ENCODE assay signal across 1 cellular context in the genomic region with DNA sequence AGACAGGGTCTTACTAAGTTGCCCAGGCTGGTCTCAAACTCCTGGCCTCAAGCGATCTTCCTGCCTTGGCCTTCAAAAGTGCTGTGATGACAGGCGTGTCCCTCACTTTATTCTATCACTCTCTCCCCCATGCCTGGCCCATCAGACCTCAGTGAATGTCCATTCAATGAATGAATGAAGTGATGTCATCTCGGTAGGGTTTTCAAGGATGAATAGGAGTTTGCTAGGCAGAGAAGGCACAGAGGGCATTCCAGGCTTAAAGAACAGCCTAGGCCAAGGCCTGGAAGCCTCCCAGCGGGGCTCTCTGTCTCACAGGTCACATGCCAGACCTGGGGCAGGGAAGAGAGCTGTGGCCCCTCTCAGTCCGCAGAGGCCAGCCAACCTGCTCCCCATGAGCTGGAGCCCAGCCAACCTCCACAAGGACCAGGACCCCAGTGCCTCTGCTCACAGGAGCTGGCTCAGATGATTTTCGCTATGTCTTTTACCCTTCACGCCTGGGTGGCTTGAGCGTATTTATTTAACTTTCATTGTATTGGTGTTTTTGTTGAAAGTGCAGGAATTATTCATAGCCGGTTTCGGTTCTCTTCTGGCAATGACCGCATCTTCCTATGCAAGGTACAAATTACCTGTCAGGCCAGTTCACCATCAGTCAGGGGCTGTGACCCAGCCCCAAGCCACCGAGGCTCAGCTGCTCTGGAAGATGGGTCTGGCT.
TF ChIP-seq lines count a peak whose summit lies in the region.

No MANE protein-coding gene starts in this region.

TF ChIP-seq in HCT116, 20 proteins besides CTCF, POLR2A, EP300 and RAD21:
- TF ChIP-seq CEBPB (IDR thresholded peaks at IDR 0.05; ENCODE audit: low read depth) = no peak
- no peak for TF ChIP-seq JUND (IDR thresholded peaks at IDR 0.05)
- TF ChIP-seq EGR1 (IDR thresholded peaks at IDR 0.05; ENCODE audit: low read depth) = no peak
- TF ChIP-seq MAX (IDR thresholded peaks at IDR 0.05) = no peak
- 0 out of 2 replicates have a peak, but pooled peaks have one; percentile 15 for TF ChIP-seq POLR2AphosphoS5 (IDR thresholded peaks at IDR 0.05; ENCODE audit: low read depth, low read length)
- TF ChIP-seq EZH2phosphoT487 (IDR thresholded peaks at IDR 0.05; ENCODE audit: borderline replicate concordance) = no peak
- TF ChIP-seq, protein P1, sequence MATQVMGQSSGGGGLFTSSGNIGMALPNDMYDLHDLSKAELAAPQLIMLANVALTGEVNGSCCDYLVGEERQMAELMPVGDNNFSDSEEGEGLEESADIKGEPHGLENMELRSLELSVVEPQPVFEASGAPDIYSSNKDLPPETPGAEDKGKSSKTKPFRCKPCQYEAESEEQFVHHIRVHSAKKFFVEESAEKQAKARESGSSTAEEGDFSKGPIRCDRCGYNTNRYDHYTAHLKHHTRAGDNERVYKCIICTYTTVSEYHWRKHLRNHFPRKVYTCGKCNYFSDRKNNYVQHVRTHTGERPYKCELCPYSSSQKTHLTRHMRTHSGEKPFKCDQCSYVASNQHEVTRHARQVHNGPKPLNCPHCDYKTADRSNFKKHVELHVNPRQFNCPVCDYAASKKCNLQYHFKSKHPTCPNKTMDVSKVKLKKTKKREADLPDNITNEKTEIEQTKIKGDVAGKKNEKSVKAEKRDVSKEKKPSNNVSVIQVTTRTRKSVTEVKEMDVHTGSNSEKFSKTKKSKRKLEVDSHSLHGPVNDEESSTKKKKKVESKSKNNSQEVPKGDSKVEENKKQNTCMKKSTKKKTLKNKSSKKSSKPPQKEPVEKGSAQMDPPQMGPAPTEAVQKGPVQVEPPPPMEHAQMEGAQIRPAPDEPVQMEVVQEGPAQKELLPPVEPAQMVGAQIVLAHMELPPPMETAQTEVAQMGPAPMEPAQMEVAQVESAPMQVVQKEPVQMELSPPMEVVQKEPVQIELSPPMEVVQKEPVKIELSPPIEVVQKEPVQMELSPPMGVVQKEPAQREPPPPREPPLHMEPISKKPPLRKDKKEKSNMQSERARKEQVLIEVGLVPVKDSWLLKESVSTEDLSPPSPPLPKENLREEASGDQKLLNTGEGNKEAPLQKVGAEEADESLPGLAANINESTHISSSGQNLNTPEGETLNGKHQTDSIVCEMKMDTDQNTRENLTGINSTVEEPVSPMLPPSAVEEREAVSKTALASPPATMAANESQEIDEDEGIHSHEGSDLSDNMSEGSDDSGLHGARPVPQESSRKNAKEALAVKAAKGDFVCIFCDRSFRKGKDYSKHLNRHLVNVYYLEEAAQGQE (IDR thresholded peaks at IDR 0.05; ENCODE audit: low read depth) = no peak
